In the genomic region with DNA sequence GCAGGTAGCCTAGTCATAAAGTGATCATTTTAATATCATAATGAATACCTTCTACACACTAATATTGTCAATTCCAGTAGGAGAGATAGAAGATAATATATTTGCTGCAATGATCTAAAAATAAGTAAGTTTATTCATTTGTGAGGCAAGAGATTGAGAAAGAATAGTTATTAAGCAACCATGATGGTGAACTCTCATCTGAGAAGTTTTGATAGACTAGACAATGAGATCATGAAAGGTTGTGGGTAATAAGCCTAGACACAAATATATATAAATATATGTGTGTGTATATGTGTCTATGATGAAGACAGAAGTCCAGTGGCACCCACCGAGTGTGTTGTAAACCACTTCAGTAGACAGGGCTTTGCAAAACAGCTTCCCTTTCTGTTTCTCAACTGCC, we compare ENCODE assay signal across 24 cellular contexts.
"Had no signal": no experiment of that assay in that cellular context is flagged by ENCODE, and none has a peak within 500 bp of the region (broad histone marks: within the 10 kb centered on the region; RNA-seq: fewer than 3 reads in every experiment).

No MANE protein-coding gene starts in this region.

- H3K27ac ChIP-seq: body of pancreas, cardiac muscle cell, colonic mucosa, WERI-Rb-1 had no signal

- DNase-seq: activated B cell treated with CpG ODN at 0.5 μM for 24 hours; activated CD4-positive, alpha-beta T cell treated with anti-CD3 and anti-CD28 coated beads for 48 hours; activated CD4-positive, alpha-beta T cell treated with anti-CD3 and anti-CD28 coated beads, Interleukin-2, amount 50 U/mL, for 1 hour; activated CD4-positive, alpha-beta T cell treated with anti-CD3 and anti-CD28 coated beads, Interleukin-2, amount 50 U/mL, for 48 hours; activated CD8-positive, alpha-beta memory T cell treated with anti-CD3 and anti-CD28 coated beads for 24 hours; activated CD8-positive, alpha-beta T cell treated with anti-CD3 and anti-CD28 coated beads for 36 hours; activated effector memory CD4-positive, alpha-beta T cell treated with Interleukin-2 at 50 U/mL for 16 hours; activated gamma-delta T cell treated with Interleukin-2 at 50 U/mL for 16 hours; activated naive CD4-positive, alpha-beta T cell treated with anti-CD3 and anti-CD28 coated beads, Interleukin-2, amount 50 U/mL, for 16 hours; activated naive CD4-positive, alpha-beta T cell treated with Interleukin-2 at 50 U/mL for 16 hours; activated T-cell treated with anti-CD3 and anti-CD28 coated beads, Interleukin-2, amount 50 U/mL, for 4 hours; amygdala; aorta; body of pancreas; central memory CD4-positive, alpha-beta T cell; cerebellar nuclear complex; colonic mucosa; effector CD8-positive, alpha-beta T cell; foreskin fibroblast; T-helper 1 cell; T-helper 17 cell; T1000; WERI-Rb-1 had no signal

- H3K36me3 ChIP-seq: cardiac muscle cell, colonic mucosa, WERI-Rb-1 had no signal

- H3K27me3 ChIP-seq: body of pancreas, cardiac muscle cell, colonic mucosa had no signal

- H3K4me3 ChIP-seq: body of pancreas, cardiac muscle cell, colonic mucosa had no signal

- H3K9me3 ChIP-seq: body of pancreas, colonic mucosa had no signal

- H3K4me1 ChIP-seq: body of pancreas, colonic mucosa had no signal
